28 cellular contexts compared by ENCODE assay signal in the genomic region with DNA sequence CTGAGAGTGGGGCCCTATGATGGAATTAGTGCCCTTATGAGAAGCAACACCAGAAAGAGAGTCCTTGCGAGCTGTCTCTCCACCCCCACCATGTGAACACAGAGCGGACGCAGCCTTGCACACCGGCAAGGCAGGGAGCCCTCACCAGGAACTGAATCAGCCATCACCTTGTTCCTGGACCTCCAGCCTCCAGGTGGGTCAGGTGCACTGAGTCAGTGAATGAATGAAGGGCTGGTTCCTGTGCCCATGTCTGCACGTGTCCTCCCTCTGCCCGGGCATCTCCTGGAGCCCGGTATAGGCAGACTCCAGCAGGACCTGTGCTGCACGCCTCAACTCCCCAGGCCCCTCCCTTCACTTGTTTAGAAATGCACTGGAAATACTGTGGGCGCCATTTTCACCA. TPM values are rescaled to one million over a fixed set of nuclear protein-coding genes. Genes with fewer than 3 reads are reported as not detected.
"Had no signal": no experiment of that assay in that cellular context is flagged by ENCODE, and none has a peak within 500 bp of the region (broad histone marks: within the 10 kb centered on the region; RNA-seq: fewer than 3 reads in every experiment).

No MANE protein-coding gene starts in this region.

- H3K4me2 ChIP-seq: smooth muscle cell had no signal

- ATAC-seq: activated T-cell treated with anti-CD3 and anti-CD28 coated beads, Interleukin-2, amount 50 U/mL, for 72 hours; foreskin keratinocyte; heart right ventricle had no signal

- H3K4me1 ChIP-seq: foreskin keratinocyte had no signal

- DNase-seq: activated CD4-positive, alpha-beta T cell treated with anti-CD3 and anti-CD28 coated beads for 4 hours; activated CD4-positive, alpha-beta T cell treated with anti-CD3 and anti-CD28 coated beads, Interleukin-2, amount 50 U/mL, for 4 hours; activated gamma-delta T cell; activated naive CD4-positive, alpha-beta T cell treated with anti-CD3 and anti-CD28 coated beads, Interleukin-2, amount 10 ng/mL, durations not matched to agents 7 days and 5 days; activated naive CD8-positive, alpha-beta T cell treated with anti-CD3 and anti-CD28 coated beads, Interleukin-2, amount 10 ng/mL, durations not matched to agents 7 days and 5 days; activated T-cell treated with anti-CD3 and anti-CD28 coated beads for 4 hours; activated T-cell treated with anti-CD3 and anti-CD28 coated beads, Interleukin-2, amount 50 U/mL, for 72 hours; caudate nucleus; foreskin keratinocyte; heart right ventricle; left ventricle myocardium inferior; occipital lobe; stimulated activated CD4-positive, alpha-beta T cell treated with anti-CD3 and anti-CD28 coated beads, Interleukin-15, amount 100 ng/mL, for 24 hours; stimulated activated CD4-positive, alpha-beta T cell treated with anti-CD3 and anti-CD28 coated beads, Interleukin-2, amount 100 ng/mL, for 24 hours; stimulated activated naive CD4-positive, alpha-beta T cell; T-helper 9 cell had no signal

- H3K9me3 ChIP-seq: ascending aorta, esophagus muscularis mucosa, heart right ventricle, left ventricle myocardium inferior, suprapubic skin, tibial artery had no signal

- H3K4me3 ChIP-seq: ascending aorta, esophagus muscularis mucosa, heart right ventricle, left ventricle myocardium inferior, SK-N-MC, smooth muscle cell, suprapubic skin, tibial artery had no signal

- H3K4me3 Mint-ChIP-seq: activated naive CD4-positive, alpha-beta T cell treated with anti-CD3 and anti-CD28 coated beads, Interleukin-2, amount 10 ng/mL, durations not matched to agents 7 days and 5 days; activated naive CD8-positive, alpha-beta T cell treated with anti-CD3 and anti-CD28 coated beads, Interleukin-2, amount 10 ng/mL, durations not matched to agents 7 days and 5 days; activated T-cell treated with anti-CD3 and anti-CD28 coated beads, Interleukin-2, amount 50 U/mL, for 72 hours; brain had no signal

- H3K27me3 ChIP-seq: ascending aorta, esophagus muscularis mucosa, heart right ventricle, suprapubic skin, tibial artery had no signal

- H3K36me3 Mint-ChIP-seq: activated naive CD4-positive, alpha-beta T cell treated with anti-CD3 and anti-CD28 coated beads, Interleukin-2, amount 10 ng/mL, durations not matched to agents 7 days and 5 days; activated naive CD8-positive, alpha-beta T cell treated with anti-CD3 and anti-CD28 coated beads, Interleukin-2, amount 10 ng/mL, durations not matched to agents 7 days and 5 days; brain had no signal

- H3K27ac ChIP-seq: ascending aorta, esophagus muscularis mucosa, foreskin keratinocyte, heart right ventricle, left ventricle myocardium inferior, SK-N-MC, suprapubic skin, tibial artery, VCaP had no signal

- H3K27ac Mint-ChIP-seq: activated naive CD8-positive, alpha-beta T cell treated with anti-CD3 and anti-CD28 coated beads, Interleukin-2, amount 10 ng/mL, durations not matched to agents 7 days and 5 days; activated T-cell treated with anti-CD3 and anti-CD28 coated beads, Interleukin-2, amount 50 U/mL, for 72 hours; brain had no signal

- H3K36me3 ChIP-seq: ascending aorta, esophagus muscularis mucosa, heart right ventricle, left ventricle myocardium inferior, suprapubic skin, tibial artery had no signal

- H3K9me3 Mint-ChIP-seq: activated naive CD4-positive, alpha-beta T cell treated with anti-CD3 and anti-CD28 coated beads, Interleukin-2, amount 10 ng/mL, durations not matched to agents 7 days and 5 days; activated naive CD8-positive, alpha-beta T cell treated with anti-CD3 and anti-CD28 coated beads, Interleukin-2, amount 10 ng/mL, durations not matched to agents 7 days and 5 days; activated T-cell treated with anti-CD3 and anti-CD28 coated beads, Interleukin-2, amount 50 U/mL, for 72 hours; brain had no signal

- H3K4me1 Mint-ChIP-seq: activated naive CD4-positive, alpha-beta T cell treated with anti-CD3 and anti-CD28 coated beads, Interleukin-2, amount 10 ng/mL, durations not matched to agents 7 days and 5 days had no signal

RNA-seq across cellular contexts. Expression of a gene that starts 54.9 kb away (rescaled TPM):
- total RNA-seq: activated naive CD8-positive, alpha-beta T cell treated with anti-CD3 and anti-CD28 coated beads, Interleukin-2, amount 10 ng/mL, durations not matched to agents 7 days and 5 days; activated T-cell treated with anti-CD3 and anti-CD28 coated beads, Interleukin-2, amount 50 U/mL, for 72 hours; ascending aorta; esophagus muscularis mucosa; foreskin keratinocyte; mucosa of gallbladder; occipital lobe; renal cortical epithelial cell; smooth muscle cell; suprapubic skin; T-helper 1 cell treated with Interleukin-12 subunit alpha and Interleukin-12 subunit beta and Interleukin-4 antibody, amounts not matched to agents 30 ng/mL and 1 ng/mL, for 36 hours; urinary bladder had no signal
